Comparison of ENCODE assay signal across 1 cellular context in the genomic region with DNA sequence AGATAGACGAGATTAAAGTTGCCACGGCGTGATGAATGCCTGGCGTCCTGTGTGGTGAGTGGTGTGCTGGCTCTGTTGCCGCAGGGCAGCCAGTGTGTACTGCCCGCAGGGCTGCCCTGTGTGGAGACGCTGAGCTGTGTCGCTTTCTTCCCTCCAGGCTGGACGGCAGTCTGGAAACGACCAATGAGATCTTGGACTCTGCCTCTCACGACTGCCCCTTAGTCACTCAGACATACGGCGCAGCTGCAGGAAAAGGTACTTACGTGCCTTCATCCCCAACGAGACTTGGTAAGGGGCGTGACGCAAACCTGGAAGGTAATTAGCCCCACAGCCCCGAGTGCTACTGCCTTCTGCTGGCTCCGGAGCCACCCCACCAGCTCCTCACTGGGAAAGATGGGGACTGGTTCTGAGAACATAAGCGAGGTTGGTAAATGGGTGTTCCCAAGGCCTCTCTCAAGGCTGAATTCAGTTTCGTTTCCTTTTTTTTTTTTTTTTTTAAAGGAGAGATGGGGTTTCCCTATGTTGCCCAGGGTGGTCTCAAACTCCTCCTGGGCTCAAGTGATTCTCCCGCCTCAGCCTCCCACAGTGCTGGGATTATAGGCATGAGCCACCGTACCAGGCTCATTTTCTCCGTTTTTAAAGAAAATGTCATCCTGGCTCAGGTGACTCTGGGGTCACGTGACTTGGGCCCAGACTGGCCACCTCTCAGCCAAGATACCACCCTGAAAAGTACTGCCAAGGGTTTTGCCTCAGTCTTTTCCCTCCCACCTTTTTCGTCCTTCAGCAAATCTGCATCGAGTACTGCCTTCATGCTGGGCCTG.
TF ChIP-seq lines count a peak whose summit lies in the region.

No MANE protein-coding gene starts in this region.

TF ChIP-seq in WTC11, 78 proteins besides CTCF, POLR2A, EP300 and RAD21 (continued from another document):
- TF ChIP-seq KAT7 (CRISPR knock-in tag; IDR thresholded peaks at IDR 0.05; ENCODE audit: borderline replicate concordance) (no peak), TEAD1 (CRISPR knock-in tag; IDR thresholded peaks at IDR 0.05) (no peak), RORB (CRISPR knock-in tag; IDR thresholded peaks at IDR 0.05) (no peak), TCF7 (CRISPR knock-in tag; IDR thresholded peaks at IDR 0.05; ENCODE audit: low read depth) (no peak), FOXJ3 (CRISPR knock-in tag; IDR thresholded peaks at IDR 0.05; ENCODE audit: borderline replicate concordance) (no peak)
- TF ChIP-seq, protein P1, sequence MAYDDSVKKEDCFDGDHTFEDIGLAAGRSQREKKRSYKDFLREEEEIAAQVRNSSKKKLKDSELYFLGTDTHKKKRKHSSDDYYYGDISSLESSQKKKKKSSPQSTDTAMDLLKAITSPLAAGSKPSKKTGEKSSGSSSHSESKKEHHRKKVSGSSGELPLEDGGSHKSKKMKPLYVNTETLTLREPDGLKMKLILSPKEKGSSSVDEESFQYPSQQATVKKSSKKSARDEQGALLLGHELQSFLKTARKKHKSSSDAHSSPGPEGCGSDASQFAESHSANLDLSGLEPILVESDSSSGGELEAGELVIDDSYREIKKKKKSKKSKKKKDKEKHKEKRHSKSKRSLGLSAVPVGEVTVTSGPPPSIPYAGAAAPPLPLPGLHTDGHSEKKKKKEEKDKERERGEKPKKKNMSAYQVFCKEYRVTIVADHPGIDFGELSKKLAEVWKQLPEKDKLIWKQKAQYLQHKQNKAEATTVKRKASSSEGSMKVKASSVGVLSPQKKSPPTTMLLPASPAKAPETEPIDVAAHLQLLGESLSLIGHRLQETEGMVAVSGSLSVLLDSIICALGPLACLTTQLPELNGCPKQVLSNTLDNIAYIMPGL (CRISPR knock-in tag; IDR thresholded peaks at IDR 0.05) = no peak
- TF ChIP-seq, protein P2, sequence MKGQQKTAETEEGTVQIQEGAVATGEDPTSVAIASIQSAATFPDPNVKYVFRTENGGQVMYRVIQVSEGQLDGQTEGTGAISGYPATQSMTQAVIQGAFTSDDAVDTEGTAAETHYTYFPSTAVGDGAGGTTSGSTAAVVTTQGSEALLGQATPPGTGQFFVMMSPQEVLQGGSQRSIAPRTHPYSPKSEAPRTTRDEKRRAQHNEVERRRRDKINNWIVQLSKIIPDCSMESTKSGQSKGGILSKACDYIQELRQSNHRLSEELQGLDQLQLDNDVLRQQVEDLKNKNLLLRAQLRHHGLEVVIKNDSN (CRISPR knock-in tag; IDR thresholded peaks at IDR 0.05) = peak; percentile 41; the same call in 1 of the 2 replicates
